Comparison of ENCODE assay signal across 10 cellular contexts in the genomic region with DNA sequence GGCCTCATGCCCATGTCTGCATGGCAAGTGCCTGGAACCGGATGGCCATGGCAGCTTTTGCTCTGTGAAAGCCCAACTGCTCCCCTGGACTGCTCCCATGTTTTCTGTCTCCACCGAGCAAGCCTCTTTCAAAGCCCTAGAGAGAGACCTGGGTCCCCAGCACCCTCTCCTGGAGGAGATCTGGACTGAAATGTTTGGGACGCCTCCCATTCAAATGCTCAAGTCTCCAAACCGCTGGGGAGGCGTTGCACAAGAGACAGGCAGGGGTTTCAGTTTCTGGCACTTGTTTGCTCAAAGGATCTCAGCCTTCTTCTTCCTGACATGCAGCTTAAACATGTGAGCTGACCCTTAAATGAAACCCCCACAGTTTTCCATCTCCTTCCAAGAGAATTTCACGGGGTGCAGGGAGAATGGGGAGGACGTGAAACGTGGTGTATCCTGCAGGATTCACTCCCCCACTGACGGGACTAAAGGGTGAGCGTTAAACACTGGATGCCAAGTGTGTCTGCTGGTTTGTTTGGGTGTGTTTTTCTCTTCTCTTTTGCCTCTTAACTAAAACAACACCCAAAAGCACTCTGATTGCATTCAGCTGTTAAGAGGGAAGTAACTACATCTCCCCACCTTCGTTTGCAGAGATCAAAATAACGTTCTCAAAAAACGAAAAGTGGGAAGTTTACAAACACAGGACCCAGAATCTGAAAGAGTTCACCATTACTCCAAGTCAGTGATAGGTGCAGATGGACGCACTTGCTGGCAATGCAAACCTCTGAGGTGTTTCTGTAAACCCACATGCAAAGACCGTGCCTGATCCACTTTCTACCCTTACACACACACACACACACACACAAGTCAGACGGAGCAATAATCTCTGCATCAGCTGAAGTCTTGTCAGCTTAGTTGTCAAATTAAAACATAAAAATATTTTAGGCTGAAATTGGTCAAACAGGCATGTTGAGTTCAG.
DNase-seq lines count a peak whose midpoint lies in the region; ATAC-seq and TF ChIP-seq lines count a peak whose summit lies in the region.
"Had no signal": no experiment of that assay in that cellular context is flagged by ENCODE, and none has a peak within 500 bp of the region (broad histone marks: within the 10 kb centered on the region; RNA-seq: fewer than 3 reads in every experiment).

No MANE protein-coding gene starts in this region.

- peaks cover 6% of the 10 kb centered on the region for H3K27me3 ChIP-seq in endodermal cell (ENCODE audit: control insufficient read depth, insufficient read depth, low read length, poor library complexity, severe bottlenecking)

- TF ChIP-seq CTCF in endodermal cell (conservative IDR thresholded peaks at IDR 0.05): peak; percentile 56
- peak in 2 of 3 experiments; percentile 26 to 41 for TF ChIP-seq CTCF in nephron (IDR thresholded peaks at IDR 0.05; ENCODE audit: unreplicated experiment in 3 of 3)

- H3K27ac ChIP-seq in endodermal cell (ENCODE audit: low read depth, low read length): no peak overlapping the region
- H3K27ac ChIP-seq: suprapubic skin had no signal

- no peaks in the 10 kb centered on the region for H3K36me3 ChIP-seq in endodermal cell (ENCODE audit: control insufficient read depth, insufficient read depth, low read length)
- H3K36me3 ChIP-seq: suprapubic skin had no signal

- H3K4me3 Mint-ChIP-seq in endodermal cell (no peak overlapping the region), nephron (peak overlapping the region; percentile 24 to 63 (median 56))
- H3K4me3 Mint-ChIP-seq: activated CD4-positive, alpha-beta memory T cell treated with anti-CD3 and anti-CD28 coated beads for 36 hours had no signal

- H3K27me3 Mint-ChIP-seq in endodermal cell (ENCODE audit: insufficient read depth): no peaks in the 10 kb centered on the region
- H3K27me3 Mint-ChIP-seq in nephron (ENCODE audit: low read depth): peaks cover 53% of the 10 kb centered on the region

- no peaks in the 10 kb centered on the region for H3K9me3 ChIP-seq in endodermal cell (ENCODE audit: control insufficient read depth, low read length)
- H3K9me3 ChIP-seq: suprapubic skin had no signal

- H3K4me1 ChIP-seq in endodermal cell (ENCODE audit: control insufficient read depth, insufficient read depth, low read length): no peaks in the 10 kb centered on the region

- H3K9me3 Mint-ChIP-seq in endodermal cell (no peaks in the 10 kb centered on the region), nephron (no peaks in the 10 kb centered on the region)
- H3K9me3 Mint-ChIP-seq: activated CD4-positive, alpha-beta memory T cell treated with anti-CD3 and anti-CD28 coated beads for 36 hours had no signal

- no peak overlapping the region for H3K4me3 ChIP-seq in endodermal cell (ENCODE audit: low read length)
- H3K4me3 ChIP-seq: suprapubic skin had no signal

- no peaks in the 10 kb centered on the region for H3K36me3 Mint-ChIP-seq in endodermal cell (ENCODE audit: low read depth)
- no peaks in the 10 kb centered on the region for H3K36me3 Mint-ChIP-seq in nephron (ENCODE audit: low read depth)
- H3K36me3 Mint-ChIP-seq: activated CD4-positive, alpha-beta memory T cell treated with anti-CD3 and anti-CD28 coated beads for 36 hours had no signal

- no peak for ATAC-seq in HG02571 (IDR thresholded peaks at IDR 0.05; ENCODE audit: unreplicated experiment)
- ATAC-seq in GM18909 (IDR thresholded peaks at IDR 0.05; ENCODE audit: poor library complexity, unreplicated experiment): no peak
- ATAC-seq in GM19328 (IDR thresholded peaks at IDR 0.05; ENCODE audit: unreplicated experiment): no peak

- no peak overlapping the region for H3K9ac ChIP-seq in endodermal cell (ENCODE audit: extremely low read depth, low read length, poor library complexity, severe bottlenecking)

- no peak overlapping the region for H3K27ac Mint-ChIP-seq in endodermal cell
- peak overlapping the region; percentile 85 to 89 (median 89) for H3K27ac Mint-ChIP-seq in nephron
- H3K27ac Mint-ChIP-seq: activated CD4-positive, alpha-beta memory T cell treated with anti-CD3 and anti-CD28 coated beads for 36 hours had no signal

- DNase-seq in ELR (ENCODE audit: low read depth): peak; percentile 16
- DNase-seq in NOMO-1 treated with DMSO at 0.1 percent for 48 hours (lab: John Stamatoyannopoulos, UW; ENCODE audit: unreplicated experiment): peak; percentile 61
- peak; percentile 67 for DNase-seq in endodermal cell
- no peak for DNase-seq in DMS153 (lab: John Stamatoyannopoulos, UW)
- DNase-seq: activated CD4-positive, alpha-beta memory T cell treated with anti-CD3 and anti-CD28 coated beads for 36 hours had no signal

- peaks cover 7% of the 10 kb centered on the region for H3K4me1 Mint-ChIP-seq in endodermal cell
- peaks cover 51% of the 10 kb centered on the region for H3K4me1 Mint-ChIP-seq in nephron

- WGBS in endodermal cell (ENCODE audit: insufficient coverage in 1 of 2, insufficient read length in 1 of 2), 2 experiments: 79 to 86% methylated on average over 10 to 16 of the region's 16 CpGs
